1 cellular context compared by ENCODE assay signal in the genomic region with DNA sequence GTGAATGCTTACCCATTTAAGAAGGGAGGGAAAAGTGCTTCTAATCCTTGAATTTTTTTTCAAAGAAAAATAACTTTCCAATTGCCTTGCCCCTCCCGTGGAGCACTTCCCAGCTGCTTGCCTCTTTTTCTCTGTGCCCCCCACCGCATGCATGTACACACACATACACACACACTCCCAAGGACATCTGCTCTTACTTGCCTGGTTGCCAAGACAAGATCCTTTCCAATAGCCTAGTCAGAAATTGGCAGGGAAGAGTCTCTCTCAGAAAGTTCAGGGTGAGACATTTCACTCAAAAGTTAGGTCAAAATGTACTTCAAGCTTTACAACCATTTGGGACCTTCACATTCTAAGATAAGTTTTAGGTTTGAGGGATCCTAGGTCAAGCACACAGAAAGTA.
TF ChIP-seq lines count a peak whose summit lies in the region.

No MANE protein-coding gene starts in this region.

TF ChIP-seq in H1, 55 proteins besides CTCF, POLR2A, EP300 and RAD21:
- TF ChIP-seq CREB1 (IDR thresholded peaks at IDR 0.05) (no peak), ZNF274 (IDR thresholded peaks at IDR 0.05; ENCODE audit: borderline replicate concordance, extremely low read depth, low read length) (no peak)
